8 cellular contexts compared by ENCODE assay signal in the genomic region with DNA sequence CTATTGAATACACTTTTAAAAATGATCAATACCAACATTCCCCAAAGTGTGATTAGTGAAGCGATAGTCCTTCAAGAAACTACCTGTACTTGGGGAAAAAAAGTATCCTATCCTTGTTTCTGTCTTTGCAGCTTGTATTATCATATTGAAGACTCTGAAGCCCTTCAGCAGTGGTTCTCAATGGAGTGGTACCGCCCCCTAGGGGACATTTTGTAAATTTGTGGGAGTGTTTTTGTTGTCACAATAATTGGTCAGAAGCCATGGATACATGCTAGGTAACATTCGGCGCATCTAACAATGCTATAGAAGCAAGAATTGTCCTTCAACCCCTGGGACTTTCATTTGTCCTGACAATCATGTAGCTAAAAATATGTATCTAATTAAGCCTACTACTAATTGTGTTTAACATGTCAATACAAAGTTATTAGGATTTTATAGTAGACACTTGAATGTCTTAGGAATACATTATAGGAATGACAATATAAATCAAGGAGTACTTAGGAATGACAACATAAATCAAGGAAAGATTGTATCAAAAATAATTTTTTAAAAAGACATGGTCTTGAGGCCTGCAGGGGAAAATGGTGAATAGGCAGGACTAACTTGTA. TPM values are rescaled to one million over a fixed set of nuclear protein-coding genes. Genes with fewer than 3 reads are reported as not detected.
DNase-seq lines count a peak whose midpoint lies in the region; ATAC-seq, FAIRE-seq and TF ChIP-seq lines count a peak whose summit lies in the region.

No MANE protein-coding gene starts in this region.

- no peak overlapping the region for H3K27ac ChIP-seq in CD4-positive, CD25-positive, alpha-beta regulatory T cell (ENCODE audit: insufficient read depth, low read length, poor library complexity, severe bottlenecking)
- H3K27ac ChIP-seq in keratinocyte (ENCODE audit: control insufficient read depth, insufficient read depth, low read length): no peak overlapping the region

- H3K9me3 Mint-ChIP-seq in CD4-positive, CD25-positive, alpha-beta regulatory T cell: peaks cover 0 to 31% (median 5%) of the 10 kb centered on the region in 7 donors

- H3K27me3 ChIP-seq in CD4-positive, CD25-positive, alpha-beta regulatory T cell (ENCODE audit: control insufficient read depth, insufficient read depth, low read length): no peaks in the 10 kb centered on the region
- no peaks in the 10 kb centered on the region for H3K27me3 ChIP-seq in adipocyte (replicated peaks; ENCODE audit: control insufficient read depth, insufficient read depth, low read length)
- no peaks in the 10 kb centered on the region for H3K27me3 ChIP-seq in keratinocyte (ENCODE audit: control insufficient read depth, extremely low read depth, insufficient read depth, low read length)

- TF ChIP-seq CTCF in keratinocyte (optimal IDR thresholded peaks at IDR 0.05 in 1 of 3, IDR thresholded peaks at IDR 0.05 in 1 of 3, conservative IDR thresholded peaks at IDR 0.05 in 1 of 3; ENCODE audit: extremely low read depth in 1 of 3, insufficient read depth in 2 of 3, low read length in 3 of 3): peak; percentile 36 to 70 (median 54)

- no peaks in the 10 kb centered on the region for H3K9me1 ChIP-seq in keratinocyte (ENCODE audit: control insufficient read depth, extremely low read depth, insufficient read depth, low read length)

- peaks cover 6 to 12% of the 10 kb centered on the region in 2 experiments for H3K9me3 ChIP-seq in CD4-positive, CD25-positive, alpha-beta regulatory T cell (ENCODE audit: control insufficient read depth in 2 of 2, low read length in 2 of 2)
- H3K9me3 ChIP-seq in adipocyte (ENCODE audit: control insufficient read depth, low read length) (peaks cover 9% of the 10 kb centered on the region), keratinocyte (ENCODE audit: control insufficient read depth, low read depth, low read length) (no peaks in the 10 kb centered on the region)

- H3K4me1 Mint-ChIP-seq in CD4-positive, CD25-positive, alpha-beta regulatory T cell: no peaks in the 10 kb centered on the region

- no peak overlapping the region for H3K4me2 ChIP-seq in keratinocyte (ENCODE audit: control insufficient read depth, extremely low read depth, insufficient read depth, low read depth, low read length)

- H3K79me2 ChIP-seq in keratinocyte (ENCODE audit: control insufficient read depth, insufficient read depth, low read length): no peaks in the 10 kb centered on the region

- H3K9ac ChIP-seq in adipocyte (ENCODE audit: low read length): no peak overlapping the region
- H3K9ac ChIP-seq in keratinocyte (ENCODE audit: control insufficient read depth, extremely low read depth, insufficient read depth, low read length): no peak overlapping the region

- H3K27ac Mint-ChIP-seq in CD4-positive, CD25-positive, alpha-beta regulatory T cell: peak overlapping the region in 1 of 3 donors; percentile 32

- no peak for ATAC-seq in CD4-positive, CD25-positive, alpha-beta regulatory T cell (ENCODE audit: low read depth in 2 of 2)
- peak; percentile 91 for ATAC-seq in GM18502 (IDR thresholded peaks at IDR 0.05; ENCODE audit: poor library complexity, unreplicated experiment)
- peak; percentile 75 for ATAC-seq in HG03103 (IDR thresholded peaks at IDR 0.05; ENCODE audit: low read depth, unreplicated experiment)

- no peak overlapping the region for H3K4me3 Mint-ChIP-seq in CD4-positive, CD25-positive, alpha-beta regulatory T cell

- no peaks in the 10 kb centered on the region for H4K20me1 ChIP-seq in keratinocyte (ENCODE audit: control insufficient read depth, extremely low read depth, insufficient read depth, low read length)

- H3K36me3 ChIP-seq in CD4-positive, CD25-positive, alpha-beta regulatory T cell (ENCODE audit: control insufficient read depth, insufficient read depth, low read length): no peaks in the 10 kb centered on the region
- H3K36me3 ChIP-seq in adipocyte (ENCODE audit: control insufficient read depth, insufficient read depth, low read length, severe bottlenecking) (no peaks in the 10 kb centered on the region), keratinocyte (ENCODE audit: control insufficient read depth in 2 of 2, extremely low read depth in 1 of 2, insufficient read depth in 2 of 2, low read length in 2 of 2) (peaks cover 0 to 2% of the 10 kb centered on the region in 2 experiments)

- dilution Hi-C loops in keratinocyte (cut with MboI; ENCODE audit: extremely low pct_ligation_motif_present, low sequenced_read_pairs): no loop called here

- peaks cover 15% of the 10 kb centered on the region for H3K36me3 Mint-ChIP-seq in CD4-positive, CD25-positive, alpha-beta regulatory T cell

- H3K27me3 Mint-ChIP-seq in CD4-positive, CD25-positive, alpha-beta regulatory T cell: no peaks in the 10 kb centered on the region

- peak in 2 of 3 donors; percentile 22 to 70 for DNase-seq in CD4-positive, CD25-positive, alpha-beta regulatory T cell
- DNase-seq in NOMO-1 treated with DMSO at 0.1 percent for 48 hours (lab: John Stamatoyannopoulos, UW; ENCODE audit: unreplicated experiment): peak; percentile 49
- peak; percentile 70 for DNase-seq in adipocyte (ENCODE audit: low read depth)
- no peak for DNase-seq in keratinocyte (ENCODE audit: low read depth, low spot score)
- DNase-seq in stimulated activated naive CD4-positive, alpha-beta T cell treated with Interleukin-2 at 50 U/mL for 16 hours (lab: John Stamatoyannopoulos, UW): peak; percentile 13
- no peak for DNase-seq in hippocampal formation (lab: John Stamatoyannopoulos, UW)

- FAIRE-seq in keratinocyte (lab: Jason Lieb, UNC): no peak

- H3K4me3 ChIP-seq in CD4-positive, CD25-positive, alpha-beta regulatory T cell (ENCODE audit: low read depth, low read length): no peak overlapping the region
- H3K4me3 ChIP-seq in adipocyte (ENCODE audit: low read length) (no peak overlapping the region), keratinocyte (ENCODE audit: control insufficient read depth in 2 of 3, extremely low read depth in 1 of 3, insufficient read depth in 2 of 3, low read depth in 1 of 3, low read length in 3 of 3) (no peak overlapping the region)

- no peak overlapping the region for H2AFZ ChIP-seq in keratinocyte (ENCODE audit: control insufficient read depth, low read length)

- no peaks in the 10 kb centered on the region for H3K4me1 ChIP-seq in CD4-positive, CD25-positive, alpha-beta regulatory T cell (ENCODE audit: control insufficient read depth, insufficient read depth, low read length, poor library complexity, severe bottlenecking)
- no peaks in the 10 kb centered on the region for H3K4me1 ChIP-seq in adipocyte (ENCODE audit: control insufficient read depth, insufficient read depth, low read length)
- no peaks in the 10 kb centered on the region for H3K4me1 ChIP-seq in keratinocyte (ENCODE audit: control insufficient read depth, extremely low read depth, insufficient read depth, low read length)

RNA-seq across cellular contexts. Expression of a gene that starts 53.7 kb away (rescaled TPM):
- total RNA-seq in CD4-positive, CD25-positive, alpha-beta regulatory T cell: 44.7 TPM
- polyA plus RNA-seq in CD4-positive, CD25-positive, alpha-beta regulatory T cell: 10 to 100 TPM; 45.4 to 53.2 (median 47.3) TPM
- 48.0 to 65.2 TPM (median 54.3 TPM) in 3 replicates for polyA plus RNA-seq in keratinocyte
- 92.3 TPM for polyA plus RNA-seq in keratinocyte (2011; ENCODE audit: low read depth)
- 37.0 and 64.9 TPM in 2 replicates for polyA plus RNA-seq in keratinocyte (2011; cell fraction: cytosol; rRNA removed)
- polyA plus RNA-seq in keratinocyte (2011; cell fraction: nucleus; rRNA removed): 36.9 and 55.1 TPM in 2 replicates
- polyA plus RNA-seq in keratinocyte (2012; ENCODE audit: low replicate concordance): 52.9 and 56.1 TPM in 2 replicates
- 19.8 to 107 TPM (median 86.0 TPM) in 3 replicates for polyA minus RNA-seq in keratinocyte
- 48.3 TPM for polyA minus RNA-seq in keratinocyte (2011; cell fraction: cytosol; rRNA and poly(A)+ RNA removed)
- 47.9 and 60.2 TPM in 2 replicates for polyA minus RNA-seq in keratinocyte (2011; cell fraction: nucleus; rRNA and poly(A)+ RNA removed)

Comparison
In these comparisons a context has a peak if more than half of its experiments do, and no peak if none do; other contexts are left out.
1. ATAC-seq: peak in GM18502 (single experiment) and HG03103 (single experiment); none in CD4-positive, CD25-positive, alpha-beta regulatory T cell (0 of 2).
2. DNase-seq: peak in CD4-positive, CD25-positive, alpha-beta regulatory T cell (2 of 3), NOMO-1 treated with DMSO at 0.1 percent for 48 hours (single experiment), adipocyte (single experiment) and stimulated activated naive CD4-positive, alpha-beta T cell treated with Interleukin-2 at 50 U/mL for 16 hours (single experiment); none in keratinocyte (single experiment) and hippocampal formation (0 of 2).